Comparison of ENCODE assay signal across 10 cellular contexts in the genomic region with DNA sequence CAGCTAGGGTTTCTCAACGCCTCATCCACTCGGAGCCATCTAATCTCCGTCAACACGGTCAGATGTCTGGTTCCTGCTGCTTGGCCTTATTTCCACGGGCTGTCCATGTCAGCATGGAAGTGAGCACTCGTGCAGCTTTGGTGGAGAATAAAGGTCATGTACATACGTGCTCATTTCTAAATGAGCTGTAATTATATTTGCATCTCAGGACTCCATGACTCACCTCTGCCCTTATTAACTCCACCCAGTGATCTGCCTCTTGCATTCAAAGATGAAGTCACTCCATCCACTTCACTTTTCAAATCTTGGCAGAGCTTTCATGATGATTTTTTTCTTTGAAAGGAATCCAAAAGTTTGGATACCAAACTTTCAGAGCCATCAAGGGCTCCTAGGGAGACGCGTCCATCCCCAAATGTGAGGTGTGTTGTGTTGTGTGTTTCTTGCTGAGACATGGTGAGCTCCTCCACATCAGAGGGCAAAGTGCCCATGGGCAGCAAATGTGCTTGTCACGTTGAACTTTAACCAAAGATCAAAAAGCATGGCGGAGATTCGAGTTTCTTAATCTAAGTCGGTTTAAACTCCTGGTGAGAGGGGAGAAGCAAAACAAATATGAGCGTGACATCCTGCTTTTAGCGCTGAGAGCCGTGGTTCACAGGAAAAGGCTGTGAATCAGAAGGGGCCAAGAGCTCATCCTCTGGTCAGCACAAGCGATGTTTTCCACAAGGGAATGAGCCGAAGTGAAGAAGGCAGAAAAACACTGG.
A peak's percentile ranks its signal among the peaks of the same experiment; 100 is the strongest.
DNase-seq lines count a peak whose midpoint lies in the region; ATAC-seq and TF ChIP-seq lines count a peak whose summit lies in the region.
"Had no signal": no experiment of that assay in that cellular context is flagged by ENCODE, and none has a peak within 500 bp of the region (broad histone marks: within the 10 kb centered on the region; RNA-seq: fewer than 3 reads in every experiment).

No MANE protein-coding gene starts in this region.

- no peak for ATAC-seq in activated naive CD4-positive, alpha-beta T cell treated with anti-CD3 and anti-CD28 coated beads, Interleukin-2, amount 50 U/mL, for 72 hours

- 65% methylated on average over 18 of the region's 18 CpGs for WGBS in suprapubic skin

- H3K27ac Mint-ChIP-seq in activated naive CD4-positive, alpha-beta T cell treated with anti-CD3 and anti-CD28 coated beads, Interleukin-2, amount 50 U/mL, for 72 hours, result peak overlapping the region; percentile 31 to 53

- H3K4me3 ChIP-seq in left ventricle myocardium inferior, result no peak overlapping the region
- no peak overlapping the region for H3K4me3 ChIP-seq in suprapubic skin
- no peak overlapping the region for H3K4me3 ChIP-seq in A673 (ENCODE audit: low read depth, low read length, poor library complexity, severe bottlenecking)

- no peak for DNase-seq in activated naive CD4-positive, alpha-beta T cell treated with anti-CD3 and anti-CD28 coated beads, Interleukin-2, amount 50 U/mL, for 72 hours (ENCODE audit: low spot score in 2 of 2)
- no peak for DNase-seq in activated naive CD4-positive, alpha-beta T cell treated with Interleukin-2 at 50 U/mL for 16 hours
- DNase-seq in RWPE1 (ENCODE audit: low spot score) (peak; percentile 63), left ventricle myocardium inferior (no peak), suprapubic skin (ENCODE audit: low spot score in 2 of 2) (no peak), A673 (ENCODE audit: low spot score) (no peak), pons (ENCODE audit: low spot score) (no peak), NCI-H2107 treated with DMSO at 0.1 percent for 48 hours (lab: John Stamatoyannopoulos, UW; ENCODE audit: unreplicated experiment) (no peak)
- DNase-seq: SHP77 had no signal

- TF ChIP-seq POLR2A in suprapubic skin (IDR thresholded peaks at IDR 0.05), result no peak

- intact Hi-C loops in left ventricle myocardium inferior (cut with micrococcal nuclease) (no loop called here), A673 (cut with micrococcal nuclease; ENCODE audit: unreplicated experiment) (loop anchor here (5.0 kb wide), 2 partner anchors 47 to 73 kb away; no protein-coding TSS in a partner anchor)

- CTCF ChIA-PET in RWPE1 (lab: Yijun Ruan, JAX) (interaction anchor here (0.6 to 0.7 kb wide), 3 partner anchors 11 to 189 kb away, joined by 3 to 4 read pairs (median 4); no protein-coding TSS in a partner anchor), A673 (lab: Charles Lee) (no interaction called here)

- peak overlapping the region; percentile 71 for H3K27ac ChIP-seq in RWPE1
- H3K27ac ChIP-seq in left ventricle myocardium inferior (replicated peaks), result peak overlapping the region; percentile 39
- H3K27ac ChIP-seq in suprapubic skin, result peak overlapping the region; percentile 69
- no peak overlapping the region for H3K27ac ChIP-seq in A673 (ENCODE audit: low read depth, low read length, poor library complexity, severe bottlenecking)
- H3K27ac ChIP-seq: HL-60 had no signal

- H3K9me3 Mint-ChIP-seq in activated naive CD4-positive, alpha-beta T cell treated with anti-CD3 and anti-CD28 coated beads, Interleukin-2, amount 50 U/mL, for 72 hours, result peaks cover 0 to 15% of the 10 kb centered on the region in 2 donors

- peaks cover 0 to 20% of the 10 kb centered on the region in 2 donors for H3K36me3 Mint-ChIP-seq in activated naive CD4-positive, alpha-beta T cell treated with anti-CD3 and anti-CD28 coated beads, Interleukin-2, amount 50 U/mL, for 72 hours

- TF ChIP-seq EP300 in suprapubic skin (IDR thresholded peaks at IDR 0.05), result no peak

- no peaks in the 10 kb centered on the region for H3K9me3 ChIP-seq in left ventricle myocardium inferior (replicated peaks)
- H3K9me3 ChIP-seq in suprapubic skin, result no peaks in the 10 kb centered on the region
- H3K9me3 ChIP-seq in A673 (ENCODE audit: low read depth, low read length, poor library complexity, severe bottlenecking), result no peaks in the 10 kb centered on the region

- TF ChIP-seq CTCF in RWPE1 (conservative IDR thresholded peaks at IDR 0.05; ENCODE audit: low read depth), result no peak
- TF ChIP-seq CTCF in left ventricle myocardium inferior (IDR thresholded peaks at IDR 0.05; ENCODE audit: borderline replicate concordance), result no peak
- TF ChIP-seq CTCF in suprapubic skin (IDR thresholded peaks at IDR 0.05), result no peak
- no peak for TF ChIP-seq CTCF in A673 (conservative IDR thresholded peaks at IDR 0.05; ENCODE audit: low read depth, low read length)

- no TSS peak for BruUV-seq in A673 (replicated peaks; lab: Mats Ljungman, UMichigan)

- H3K4me1 ChIP-seq in left ventricle myocardium inferior (peaks cover 36% of the 10 kb centered on the region), suprapubic skin (peaks cover 42% of the 10 kb centered on the region), A673 (ENCODE audit: insufficient read depth, low read length, poor library complexity, severe bottlenecking) (peaks cover 39% of the 10 kb centered on the region)

- H3K27me3 ChIP-seq in left ventricle myocardium inferior (ENCODE audit: low read depth) (no peaks in the 10 kb centered on the region), suprapubic skin (no peaks in the 10 kb centered on the region), A673 (replicated peaks; ENCODE audit: insufficient read depth, low read depth, low read length, poor library complexity) (no peaks in the 10 kb centered on the region)

- H3K36me3 ChIP-seq in left ventricle myocardium inferior (no peaks in the 10 kb centered on the region), suprapubic skin (no peaks in the 10 kb centered on the region), A673 (ENCODE audit: insufficient read depth, low read length, poor library complexity, severe bottlenecking) (no peaks in the 10 kb centered on the region)

- POLR2A ChIA-PET in RWPE1 (lab: Yijun Ruan, JAX; ENCODE audit: low non-redundant PET) (interaction anchor here (0.5 to 0.6 kb wide), 2 partner anchors 144 to 333 kb away, joined by 4 to 5 read pairs; no protein-coding TSS in a partner anchor), A673 (lab: Charles Lee; ENCODE audit: low non-redundant PET) (no interaction called here)
